Comparison of ENCODE assay signal across 11 cellular contexts in genomic region chr6:22296936-22297335, GRCh38. TPM values are rescaled to one million over a fixed set of nuclear protein-coding genes. Genes with fewer than 3 reads are reported as not detected.
"Had no signal": no experiment of that assay in that cellular context is flagged by ENCODE, and none has a peak within 500 bp of the region (broad histone marks: within the 10 kb centered on the region; RNA-seq: fewer than 3 reads in every experiment).

TSS of gene PRL (minus strand) at chr6:22297036. CDS start at chr6:22296982, 54 bp downstream.

- ATAC-seq: HCT116, HepG2, K562 had no signal

- H3K36me3 ChIP-seq: HAP-1 had no signal

- H3K4me3 ChIP-seq: GM23248, HAP-1, K562 had no signal

- H3K9me3 ChIP-seq: HAP-1 had no signal

- DNase-seq: GM23248, GOT3, H7, HFFc6 had no signal

- H3K9ac ChIP-seq: GM23248 had no signal

- FAIRE-seq: HepG2, K562 had no signal

- H3K27ac ChIP-seq: GM23248, HL-60 had no signal

- H2AFZ ChIP-seq: GM23248 had no signal

RNA-seq across cellular contexts. Expression of gene PRL, which starts in this region (rescaled TPM):
- total RNA-seq: GM23248, H4, H7, HepG2, HFFc6, HT1080, K562 had no signal
- polyA plus RNA-seq: HepG2, K562 had no signal
